3 cellular contexts compared by ENCODE assay signal in genomic region chr9:127634698-127635097, GRCh38.
TF ChIP-seq lines count a peak whose summit lies in the region.

No MANE protein-coding gene starts in this region.

TF ChIP-seq in SK-N-SH, 30 proteins besides CTCF, POLR2A, EP300 and RAD21:
- TF ChIP-seq, protein P1, sequence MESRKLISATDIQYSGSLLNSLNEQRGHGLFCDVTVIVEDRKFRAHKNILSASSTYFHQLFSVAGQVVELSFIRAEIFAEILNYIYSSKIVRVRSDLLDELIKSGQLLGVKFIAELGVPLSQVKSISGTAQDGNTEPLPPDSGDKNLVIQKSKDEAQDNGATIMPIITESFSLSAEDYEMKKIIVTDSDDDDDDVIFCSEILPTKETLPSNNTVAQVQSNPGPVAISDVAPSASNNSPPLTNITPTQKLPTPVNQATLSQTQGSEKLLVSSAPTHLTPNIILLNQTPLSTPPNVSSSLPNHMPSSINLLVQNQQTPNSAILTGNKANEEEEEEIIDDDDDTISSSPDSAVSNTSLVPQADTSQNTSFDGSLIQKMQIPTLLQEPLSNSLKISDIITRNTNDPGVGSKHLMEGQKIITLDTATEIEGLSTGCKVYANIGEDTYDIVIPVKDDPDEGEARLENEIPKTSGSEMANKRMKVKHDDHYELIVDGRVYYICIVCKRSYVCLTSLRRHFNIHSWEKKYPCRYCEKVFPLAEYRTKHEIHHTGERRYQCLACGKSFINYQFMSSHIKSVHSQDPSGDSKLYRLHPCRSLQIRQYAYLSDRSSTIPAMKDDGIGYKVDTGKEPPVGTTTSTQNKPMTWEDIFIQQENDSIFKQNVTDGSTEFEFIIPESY (IDR thresholded peaks at IDR 0.05; ENCODE audit: borderline replicate concordance, low read depth) = no peak
- 0 out of 2 replicates have a peak, but pooled peaks have one; percentile 17 for TF ChIP-seq SMC3 (IDR thresholded peaks at IDR 0.05; ENCODE audit: low read depth, low read length)
TF ChIP-seq in SK-N-SH: peak in this region for 1.

TF ChIP-seq in SK-N-SH treated with all-trans-retinoic acid at 6 μM for 48 hours, 23 proteins besides CTCF, POLR2A, EP300 and RAD21 (continued from another document):
- no peak for TF ChIP-seq CSRNP3 (CRISPR knock-in tag; IDR thresholded peaks at IDR 0.05)
- no peak for TF ChIP-seq ARNTL (CRISPR knock-in tag; IDR thresholded peaks at IDR 0.05; ENCODE audit: borderline replicate concordance, low read depth)
- TF ChIP-seq BACH2 (CRISPR knock-in tag; IDR thresholded peaks at IDR 0.05; ENCODE audit: borderline replicate concordance) = no peak
- no peak for TF ChIP-seq ISL1 (CRISPR knock-in tag; IDR thresholded peaks at IDR 0.05)
- no peak for TF ChIP-seq OSR1 (CRISPR knock-in tag; IDR thresholded peaks at IDR 0.05)
- TF ChIP-seq TOX (CRISPR knock-in tag; IDR thresholded peaks at IDR 0.05; ENCODE audit: borderline replicate concordance) = no peak
- no peak for TF ChIP-seq ZNF565 (CRISPR knock-in tag; conservative IDR thresholded peaks at IDR 0.05; ENCODE audit: low read depth)
- TF ChIP-seq SNAI2 (CRISPR knock-in tag; IDR thresholded peaks at IDR 0.05) = no peak
- TF ChIP-seq RARB (CRISPR knock-in tag; IDR thresholded peaks at IDR 0.05) = no peak
- no peak for TF ChIP-seq ZNF8 (CRISPR knock-in tag; IDR thresholded peaks at IDR 0.05)
- TF ChIP-seq ZFP3 (CRISPR knock-in tag; IDR thresholded peaks at IDR 0.05) = no peak
- no peak for TF ChIP-seq CSDC2 (CRISPR knock-in tag; IDR thresholded peaks at IDR 0.05)
- TF ChIP-seq TCF4 (CRISPR knock-in tag; IDR thresholded peaks at IDR 0.05; ENCODE audit: borderline replicate concordance) = no peak
- TF ChIP-seq POU6F1 (CRISPR knock-in tag; IDR thresholded peaks at IDR 0.05; ENCODE audit: borderline replicate concordance, low read depth) = no peak
- TF ChIP-seq ESRRG (CRISPR knock-in tag; IDR thresholded peaks at IDR 0.05) = no peak

TF ChIP-seq in Ishikawa, 13 proteins besides CTCF, POLR2A, EP300 and RAD21 (continued from another document):
- TF ChIP-seq, protein P2, sequence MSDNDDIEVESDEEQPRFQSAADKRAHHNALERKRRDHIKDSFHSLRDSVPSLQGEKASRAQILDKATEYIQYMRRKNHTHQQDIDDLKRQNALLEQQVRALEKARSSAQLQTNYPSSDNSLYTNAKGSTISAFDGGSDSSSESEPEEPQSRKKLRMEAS (IDR thresholded peaks at IDR 0.05) = no peak
- no peak for TF ChIP-seq NFIC (IDR thresholded peaks at IDR 0.05)
- no peak for TF ChIP-seq YY1 (IDR thresholded peaks at IDR 0.05; ENCODE audit: low read depth)
- no peak for TF ChIP-seq ZBTB7A (IDR thresholded peaks at IDR 0.05; ENCODE audit: low read depth)
- no peak for TF ChIP-seq TEAD4 (IDR thresholded peaks at IDR 0.05)
- no peak for TF ChIP-seq CREB1 (IDR thresholded peaks at IDR 0.05; ENCODE audit: low read depth)
- no peak for TF ChIP-seq FOXM1 (IDR thresholded peaks at IDR 0.05; ENCODE audit: borderline replicate concordance, low read depth)
- TF ChIP-seq CEBPB (IDR thresholded peaks at IDR 0.05) = no peak
- no peak for TF ChIP-seq USF1 (IDR thresholded peaks at IDR 0.05)
- TF ChIP-seq EGR1 (IDR thresholded peaks at IDR 0.05) = no peak
- TF ChIP-seq TCF12 (IDR thresholded peaks at IDR 0.05; ENCODE audit: low read depth) = no peak
- TF ChIP-seq TAF1 (IDR thresholded peaks at IDR 0.05; ENCODE audit: low read depth) = no peak
